ENCODE assay signal across 19 cellular contexts in genomic region chr5:158530111-158530510, GRCh38.
DNase-seq lines count a peak whose midpoint lies in the region; ATAC-seq and TF ChIP-seq lines count a peak whose summit lies in the region.
"Had no signal": no experiment of that assay in that cellular context is flagged by ENCODE, and none has a peak within 500 bp of the region (broad histone marks: within the 10 kb centered on the region; RNA-seq: fewer than 3 reads in every experiment).

No MANE protein-coding gene starts in this region.

- TF ChIP-seq CTCF in gastroesophageal sphincter (IDR thresholded peaks at IDR 0.05) (no peak), smooth muscle cell (IDR thresholded peaks at IDR 0.05; ENCODE audit: borderline replicate concordance, insufficient read depth, poor library complexity, severe bottlenecking) (no peak)

- ATAC-seq in left ventricle myocardium superior: peak; percentile 37
- ATAC-seq in Right ventricle myocardium inferior: no peak
- ATAC-seq in gastroesophageal sphincter: peak; percentile 47
- ATAC-seq in aorta (ENCODE audit: low FRiP score): peak; percentile 59
- ATAC-seq in HG03378 (IDR thresholded peaks at IDR 0.05; ENCODE audit: unreplicated experiment): no peak
- ATAC-seq: A549 had no signal

- no peak overlapping the region for H3K4me2 ChIP-seq in smooth muscle cell
- H3K4me2 ChIP-seq: A549 had no signal

- no peak for TF ChIP-seq POLR2A in gastroesophageal sphincter (IDR thresholded peaks at IDR 0.05)

- H4K20me1 ChIP-seq in smooth muscle cell (ENCODE audit: low read depth): no peaks in the 10 kb centered on the region

- H3K9ac ChIP-seq in smooth muscle cell (ENCODE audit: low read depth): no peak overlapping the region

- H3K4me1 ChIP-seq in gastroesophageal sphincter (no peaks in the 10 kb centered on the region), aorta (ENCODE audit: control insufficient read depth in 1 of 2, insufficient read depth in 2 of 2, low read length in 2 of 2) (no peaks in the 10 kb centered on the region), smooth muscle cell (ENCODE audit: low read depth) (no peaks in the 10 kb centered on the region)
- H3K4me1 ChIP-seq: A549, HAP-1 had no signal

- no peaks in the 10 kb centered on the region for H3K79me2 ChIP-seq in smooth muscle cell (ENCODE audit: low read depth)

- DNase-seq in left ventricle myocardium superior: no peak
- no peak for DNase-seq in Right ventricle myocardium inferior (ENCODE audit: missing footprints)
- DNase-seq in fibroblast of gingiva (ENCODE audit: low read depth): peak; percentile 59
- no peak for DNase-seq in aorta
- no peak for DNase-seq in AG08396 (ENCODE audit: low spot score)
- DNase-seq in smooth muscle cell (lab: John Stamatoyannopoulos, UW; ENCODE audit: unreplicated experiment): no peak
- DNase-seq: 8988T; ACHN; C1 segment of cervical spinal cord; Calu3; CD4-positive, alpha-beta memory T cell; COR-L47; DMS79 treated with DMSO at 0.1 percent for 48 hours; GOT3; HFFc6 had no signal

- no peak for TF ChIP-seq EP300 in gastroesophageal sphincter (IDR thresholded peaks at IDR 0.05)

- H3K27me3 ChIP-seq in gastroesophageal sphincter: no peaks in the 10 kb centered on the region
- no peaks in the 10 kb centered on the region for H3K27me3 ChIP-seq in aorta (ENCODE audit: control insufficient read depth in 1 of 2, insufficient read depth in 2 of 2, low read length in 1 of 2)
- H3K27me3 ChIP-seq in smooth muscle cell (ENCODE audit: low read depth): peaks cover 11% of the 10 kb centered on the region

- no peak overlapping the region for H3K4me3 ChIP-seq in gastroesophageal sphincter
- H3K4me3 ChIP-seq in aorta (ENCODE audit: low read length in 2 of 2): no peak overlapping the region
- H3K4me3 ChIP-seq in smooth muscle cell: no peak overlapping the region
- H3K4me3 ChIP-seq: A549, HAP-1 had no signal

- H3K9me3 ChIP-seq in gastroesophageal sphincter (no peaks in the 10 kb centered on the region), aorta (ENCODE audit: control insufficient read depth, low read length) (no peaks in the 10 kb centered on the region), smooth muscle cell (replicated peaks; ENCODE audit: low read depth) (no peaks in the 10 kb centered on the region)
- H3K9me3 ChIP-seq: A549, HAP-1 had no signal

- intact Hi-C loops in left ventricle myocardium superior (cut with micrococcal nuclease): no loop called here
- intact Hi-C loops in Right ventricle myocardium inferior (cut with DNase I): no loop called here
- intact Hi-C loops in aorta (cut with DNase I): no loop called here

- H2AFZ ChIP-seq in smooth muscle cell (ENCODE audit: low read depth): no peak overlapping the region

- no peaks in the 10 kb centered on the region for H3F3A ChIP-seq in smooth muscle cell (ENCODE audit: low read depth)

- no peak overlapping the region for H3K27ac ChIP-seq in gastroesophageal sphincter
- no peak overlapping the region for H3K27ac ChIP-seq in aorta (ENCODE audit: low read depth in 1 of 2, low read length in 2 of 2)
- H3K27ac ChIP-seq in smooth muscle cell (ENCODE audit: low read depth): no peak overlapping the region
- H3K27ac ChIP-seq: A549 had no signal

- H3K36me3 ChIP-seq in gastroesophageal sphincter (no peaks in the 10 kb centered on the region), aorta (ENCODE audit: control insufficient read depth in 1 of 2, insufficient read depth in 2 of 2, low read length in 1 of 2) (no peaks in the 10 kb centered on the region), smooth muscle cell (ENCODE audit: low read depth) (no peaks in the 10 kb centered on the region)
- H3K36me3 ChIP-seq: HAP-1 had no signal

Comparison
In these comparisons a context has a peak if more than half of its experiments do, and no peak if none do; other contexts are left out.
1. ATAC-seq: peak in left ventricle myocardium superior (single experiment), gastroesophageal sphincter (single experiment) and aorta (single experiment); none in Right ventricle myocardium inferior (single experiment) and HG03378 (single experiment).